19 cellular contexts compared by ENCODE assay signal in the genomic region with DNA sequence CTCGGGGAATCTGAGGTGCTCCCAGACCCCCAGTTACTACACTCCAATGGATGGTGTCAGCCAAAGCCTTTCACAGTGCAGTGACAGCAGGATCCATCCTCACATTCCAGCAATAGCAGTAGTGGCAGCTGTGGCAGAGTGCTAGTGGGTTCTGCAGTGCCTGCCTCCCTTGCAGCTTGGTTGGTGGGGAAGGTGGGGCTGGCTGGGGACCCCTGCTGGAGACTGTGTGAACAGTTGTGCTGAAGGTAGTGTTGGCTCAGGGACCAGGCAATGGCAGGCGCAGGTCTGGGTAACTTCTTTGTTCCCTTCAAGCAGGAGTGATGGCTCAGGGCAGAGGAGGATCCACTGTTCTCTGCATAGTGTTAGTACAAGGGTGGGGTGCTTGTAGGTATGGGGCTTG.
DNase-seq lines count a peak whose midpoint lies in the region; ATAC-seq and TF ChIP-seq lines count a peak whose summit lies in the region.
"Had no signal": no experiment of that assay in that cellular context is flagged by ENCODE, and none has a peak within 500 bp of the region (broad histone marks: within the 10 kb centered on the region; RNA-seq: fewer than 3 reads in every experiment).

No MANE protein-coding gene starts in this region.

- no peaks in the 10 kb centered on the region for H3K27me3 Mint-ChIP-seq in stimulated activated naive CD8-positive, alpha-beta T cell treated with anti-CD3 and anti-CD28 coated beads, Interleukin-15, amount 100 ng/mL, for 72 hours
- H3K27me3 Mint-ChIP-seq: activated B cell treated with CpG ODN at 0.5 μM for 24 hours, T-cell had no signal

- peaks cover 14 to 19% of the 10 kb centered on the region in 2 donors for H3K9me3 Mint-ChIP-seq in stimulated activated naive CD8-positive, alpha-beta T cell treated with anti-CD3 and anti-CD28 coated beads, Interleukin-15, amount 100 ng/mL, for 72 hours
- H3K9me3 Mint-ChIP-seq: activated B cell treated with CpG ODN at 0.5 μM for 24 hours had no signal

- H3K4me3 Mint-ChIP-seq in stimulated activated naive CD8-positive, alpha-beta T cell treated with anti-CD3 and anti-CD28 coated beads, Interleukin-15, amount 100 ng/mL, for 72 hours: no peak overlapping the region
- H3K4me3 Mint-ChIP-seq: activated B cell treated with CpG ODN at 0.5 μM for 24 hours, T-cell had no signal

- no peak overlapping the region for H3K4me3 ChIP-seq in SJCRH30
- no peak overlapping the region for H3K4me3 ChIP-seq in kidney epithelial cell (ENCODE audit: low read depth, low read length)
- H3K4me3 ChIP-seq: pancreas had no signal

- no peaks in the 10 kb centered on the region for H3K4me1 Mint-ChIP-seq in stimulated activated naive CD8-positive, alpha-beta T cell treated with anti-CD3 and anti-CD28 coated beads, Interleukin-15, amount 100 ng/mL, for 72 hours
- H3K4me1 Mint-ChIP-seq: activated B cell treated with CpG ODN at 0.5 μM for 24 hours had no signal

- no peaks in the 10 kb centered on the region for H3K9me3 ChIP-seq in SJCRH30 (replicated peaks)
- H3K9me3 ChIP-seq: pancreas had no signal

- no peak overlapping the region for H3K27ac Mint-ChIP-seq in stimulated activated naive CD8-positive, alpha-beta T cell treated with anti-CD3 and anti-CD28 coated beads, Interleukin-15, amount 100 ng/mL, for 72 hours
- H3K27ac Mint-ChIP-seq: activated B cell treated with CpG ODN at 0.5 μM for 24 hours, T-cell had no signal

- H3K36me3 ChIP-seq in SJCRH30 (no peaks in the 10 kb centered on the region), kidney epithelial cell (ENCODE audit: control insufficient read depth, insufficient read depth, low read length) (no peaks in the 10 kb centered on the region)
- H3K36me3 ChIP-seq: pancreas had no signal

- H3K27me3 ChIP-seq in SJCRH30: no peaks in the 10 kb centered on the region
- H3K27me3 ChIP-seq in kidney epithelial cell (ENCODE audit: control insufficient read depth, insufficient read depth, low read length): no peaks in the 10 kb centered on the region
- H3K27me3 ChIP-seq: pancreas had no signal

- no peak for DNase-seq in stimulated activated naive CD8-positive, alpha-beta T cell treated with anti-CD3 and anti-CD28 coated beads, Interleukin-15, amount 100 ng/mL, for 72 hours
- DNase-seq in stimulated activated naive CD8-positive, alpha-beta T cell treated with anti-CD3 and anti-CD28 coated beads, Interleukin-15, Interleukin-2, amounts not matched to agents 100 U/mL and 50 U/mL, for 24 hours: no peak
- DNase-seq in SJCRH30: peak; percentile 12 to 26
- DNase-seq in kidney epithelial cell (ENCODE audit: low read depth): no peak
- DNase-seq in occipital lobe (lab: John Stamatoyannopoulos, UW): no peak
- no peak for DNase-seq in NCI-H1436 (lab: John Stamatoyannopoulos, UW)
- DNase-seq in NCI-H345 (lab: John Stamatoyannopoulos, UW): no peak
- DNase-seq: ACHN; activated B cell treated with CpG ODN at 0.5 μM for 24 hours; activated effector memory CD4-positive, alpha-beta T cell treated with Interleukin-2 at 50 U/mL for 16 hours; amygdala; foreskin fibroblast; IMR-90; left ventricle myocardium superior; MV-4-11; stimulated activated naive CD4-positive, alpha-beta T cell; T-cell had no signal

- peak; percentile 37 for ATAC-seq in stimulated activated naive CD8-positive, alpha-beta T cell treated with anti-CD3 and anti-CD28 coated beads, Interleukin-15, amount 100 ng/mL, for 72 hours
- ATAC-seq in stimulated activated naive CD8-positive, alpha-beta T cell treated with anti-CD3 and anti-CD28 coated beads, Interleukin-15, Interleukin-2, amounts not matched to agents 100 U/mL and 50 U/mL, for 24 hours: no peak
- ATAC-seq in HG03469 (IDR thresholded peaks at IDR 0.05; ENCODE audit: unreplicated experiment): no peak
- ATAC-seq: left ventricle myocardium superior, pancreas had no signal

- peak; percentile 6 for TF ChIP-seq CTCF in kidney epithelial cell (IDR thresholded peaks at IDR 0.05; ENCODE audit: insufficient read depth, low read length, poor library complexity, severe bottlenecking)

- no peak overlapping the region for H3K27ac ChIP-seq in SJCRH30
- H3K27ac ChIP-seq: pancreas had no signal

- no peaks in the 10 kb centered on the region; the same call in 1 of the 2 replicates for H3K4me1 ChIP-seq in SJCRH30
- H3K4me1 ChIP-seq: pancreas had no signal

Comparison
In these comparisons a context has a peak if more than half of its experiments do, and no peak if none do; other contexts are left out.
1. DNase-seq: peak in SJCRH30 (2 of 2); none in stimulated activated naive CD8-positive, alpha-beta T cell treated with anti-CD3 and anti-CD28 coated beads, Interleukin-15, amount 100 ng/mL, for 72 hours (0 of 2), stimulated activated naive CD8-positive, alpha-beta T cell treated with anti-CD3 and anti-CD28 coated beads, Interleukin-15, Interleukin-2, amounts not matched to agents 100 U/mL and 50 U/mL, for 24 hours (single experiment), kidney epithelial cell (single experiment), occipital lobe (single experiment), NCI-H1436 (single experiment) and NCI-H345 (single experiment).